Comparison of ENCODE assay signal across 8 cellular contexts in genomic region chr1:147273409-147274307, GRCh38. TPM values are rescaled to one million over a fixed set of nuclear protein-coding genes. Genes with fewer than 3 reads are reported as not detected.
DNase-seq lines count a peak whose midpoint lies in the region; ATAC-seq, FAIRE-seq and TF ChIP-seq lines count a peak whose summit lies in the region.

No MANE protein-coding gene starts in this region.

- ATAC-seq in HG02981 (IDR thresholded peaks at IDR 0.05; ENCODE audit: unreplicated experiment) (peak; percentile 57), HG03039 (IDR thresholded peaks at IDR 0.05; ENCODE audit: unreplicated experiment) (no peak), HG03565 (IDR thresholded peaks at IDR 0.05; ENCODE audit: unreplicated experiment) (no peak)

- H3K9me3 ChIP-seq in small intestine (ENCODE audit: control insufficient read depth, low read depth): no peaks in the 10 kb centered on the region

- 43 to 55% (median 45%) methylated on average over 5 of the region's 5 CpGs for WGBS in small intestine, 3 donors

- no peak overlapping the region for H3K27ac ChIP-seq in small intestine (ENCODE audit: low read depth in 1 of 2, low read length in 1 of 2)

- FAIRE-seq in small intestine (lab: Jason Lieb, UNC): no peak

- H3K27ac Mint-ChIP-seq in brain: peak overlapping the region in 4 of 5 experiments; percentile 7 to 64 (median 56)

- H3K9me3 Mint-ChIP-seq in brain: no peaks in the 10 kb centered on the region

- TF ChIP-seq CTCF in brain (conservative IDR thresholded peaks at IDR 0.05): peak; percentile 85 to 87

- DNase-seq in DMS79 treated with DMSO at 0.1 percent for 48 hours (lab: John Stamatoyannopoulos, UW) (peak; percentile 21), NCI-H748 treated with DMSO at 0.1 percent for 48 hours (lab: John Stamatoyannopoulos, UW) (peak; percentile 65), iPS-NIHi11 (ENCODE audit: low spot score) (peak; percentile 71), small intestine (peak; percentile 27)

- H3K4me3 ChIP-seq in small intestine (ENCODE audit: low read depth in 1 of 2, low read length in 2 of 2): no peak overlapping the region

- no peak overlapping the region for H3K4me3 Mint-ChIP-seq in brain

- H3K36me3 ChIP-seq in small intestine (ENCODE audit: control insufficient read depth in 2 of 2, insufficient read depth in 2 of 2, low read length in 2 of 2): peaks cover 20 to 27% of the 10 kb centered on the region in 2 donors

- peaks cover 9% of the 10 kb centered on the region for H3K4me1 Mint-ChIP-seq in brain

- no peaks in the 10 kb centered on the region for H3K4me1 ChIP-seq in small intestine (ENCODE audit: control insufficient read depth in 2 of 2, insufficient read depth in 1 of 2, low read depth in 1 of 2, low read length in 1 of 2)

- peaks cover 35% of the 10 kb centered on the region for H3K36me3 Mint-ChIP-seq in brain

- H3K27me3 Mint-ChIP-seq in brain: no peaks in the 10 kb centered on the region

- no peaks in the 10 kb centered on the region for H3K27me3 ChIP-seq in small intestine (ENCODE audit: control insufficient read depth in 2 of 2, insufficient read depth in 2 of 2, low read length in 2 of 2)

RNA-seq across cellular contexts. Expression of gene CHD1L, which starts 31.2 kb away (rescaled TPM):
- polyA plus RNA-seq in brain (ENCODE audit: insufficient read depth, low read depth, low replicate concordance) (25.9 TPM), small intestine (10 to 100 TPM; 20.6 to 71.3 (median 37.0) TPM)

RNA-seq across cellular contexts. Expression of gene FMO5, which starts 48.5 kb away (rescaled TPM):
- polyA plus RNA-seq in brain (ENCODE audit: insufficient read depth, low read depth, low replicate concordance) (4.5 TPM), small intestine (100 to 1,000 TPM in 1 of 3 donors, 10 to 100 TPM in 2; 15.3 to 115 (median 85.1) TPM)

Comparison
In these comparisons a context has a peak if more than half of its experiments do, and no peak if none do; other contexts are left out.
1. DNase-seq: peak in every context shown above with its lines; median percentile 71 in iPS-NIHi11; 65 in NCI-H748 treated with DMSO at 0.1 percent for 48 hours; 27 in small intestine; 21 in DMS79 treated with DMSO at 0.1 percent for 48 hours.